16 cellular contexts compared by ENCODE assay signal in genomic region chr15:96054606-96055005, GRCh38.
DNase-seq lines count a peak whose midpoint lies in the region; ATAC-seq and TF ChIP-seq lines count a peak whose summit lies in the region.
"Had no signal": no experiment of that assay in that cellular context is flagged by ENCODE, and none has a peak within 500 bp of the region (broad histone marks: within the 10 kb centered on the region; RNA-seq: fewer than 3 reads in every experiment).

No MANE protein-coding gene starts in this region.

- no peak overlapping the region for H3K18ac ChIP-seq in IMR-90 (ENCODE audit: low read depth, low read length)

- H3K4me2 ChIP-seq in IMR-90 (ENCODE audit: low read depth, low read length), result no peak overlapping the region

- no peak overlapping the region for H2BK15ac ChIP-seq in IMR-90 (ENCODE audit: low read depth, low read length)

- H2AK9ac ChIP-seq in IMR-90 (replicated peaks; ENCODE audit: low read depth, low read length, poor library complexity), result no peak overlapping the region

- intact Hi-C loops in IMR-90 (cut with micrococcal nuclease), result no loop called here

- H3K4me1 Mint-ChIP-seq in nephron, result peaks cover 49% of the 10 kb centered on the region
- H3K4me1 Mint-ChIP-seq in chondrocyte (ENCODE audit: low read depth), result peaks cover 9% of the 10 kb centered on the region

- no peaks in the 10 kb centered on the region for H3K36me3 Mint-ChIP-seq in nephron (ENCODE audit: low read depth)
- no peaks in the 10 kb centered on the region for H3K36me3 Mint-ChIP-seq in chondrocyte (ENCODE audit: low read depth)

- no peaks in the 10 kb centered on the region for H3K4me1 ChIP-seq in IMR-90 (ENCODE audit: control insufficient read depth, insufficient read depth, low read length)
- H3K4me1 ChIP-seq in SJCRH30, result peaks cover 14% of the 10 kb centered on the region

- no peak overlapping the region for H2BK5ac ChIP-seq in IMR-90 (ENCODE audit: low read depth, low read length, poor library complexity, severe bottlenecking)

- WGBS in IMR-90 (ENCODE audit: extremely low coverage in 2 of 2, insufficient read length in 1 of 2), 2 experiments, result no CpG with 5 or more reads among the region's 6 CpGs

- no peak overlapping the region for H4K8ac ChIP-seq in IMR-90 (ENCODE audit: low read depth in 2 of 2, low read length in 2 of 2)

- CTCF ChIA-PET in IMR-90 (lab: Yijun Ruan, JAX), result interaction anchor here (0.7 kb wide), 1 partner anchor 15 kb away, joined by 3 read pairs; no protein-coding TSS in a partner anchor

- in situ Hi-C loops in IMR-90 (cut with MboI; ENCODE audit: low sequenced_read_pairs), result no loop called here

- no peaks in the 10 kb centered on the region for H3K79me1 ChIP-seq in IMR-90 (ENCODE audit: low read depth in 1 of 2, low read length in 2 of 2)

- no peak overlapping the region for H3K23ac ChIP-seq in IMR-90 (ENCODE audit: low read depth, low read length)

- H3K14ac ChIP-seq in IMR-90 (replicated peaks; ENCODE audit: low read depth, low read length), result no peak overlapping the region

- H3K27ac ChIP-seq in IMR-90 (ENCODE audit: insufficient read depth, low read length), result no peak overlapping the region
- peak overlapping the region; percentile 75 for H3K27ac ChIP-seq in SJCRH30
- H3K27ac ChIP-seq: HL-60 had no signal

- H3K27me3 Mint-ChIP-seq in nephron (ENCODE audit: low read depth) (peaks cover 8% of the 10 kb centered on the region), chondrocyte (ENCODE audit: low read depth) (no peaks in the 10 kb centered on the region)

- H3K4me3 ChIP-seq in IMR-90 (ENCODE audit: insufficient read depth, low read depth, low read length), result no peak overlapping the region
- H3K4me3 ChIP-seq in SJCRH30, result no peak overlapping the region; the same call in 1 of the 2 replicates

- ATAC-seq in IMR-90 (ENCODE audit: low read depth), result no peak

- peak; percentile 1 for DNase-seq in NCI-H748 (lab: John Stamatoyannopoulos, UW; ENCODE audit: unreplicated experiment)
- no peak for DNase-seq in NCI-H748 treated with DMSO at 0.1 percent for 48 hours (lab: John Stamatoyannopoulos, UW)
- peak; percentile 77 for DNase-seq in IMR-90
- DNase-seq in SJCRH30, result peak; percentile 51 to 79
- DNase-seq in NCI-H2107 (lab: John Stamatoyannopoulos, UW), result no peak
- DNase-seq in chondrocyte (ENCODE audit: low spot score), result no peak
- no peak for DNase-seq in T-helper 9 cell
- DNase-seq: DMS79, KG1, NCI-H1092, NCI-H187, NCI-H526, SHP77 treated with DMSO at 0.1 percent for 48 hours had no signal

- no peak overlapping the region for H4K91ac ChIP-seq in IMR-90 (ENCODE audit: insufficient read depth, low read depth, low read length)

- no peaks in the 10 kb centered on the region for H3K27me3 ChIP-seq in IMR-90 (ENCODE audit: control insufficient read depth, insufficient read depth, low read length)
- H3K27me3 ChIP-seq in SJCRH30, result no peaks in the 10 kb centered on the region

- no peak overlapping the region for H3K9ac ChIP-seq in IMR-90 (ENCODE audit: low read depth, low read length)

- TF ChIP-seq CTCF in IMR-90 (conservative IDR thresholded peaks at IDR 0.05; ENCODE audit: low read depth, low read length) (no peak), nephron (IDR thresholded peaks at IDR 0.05; ENCODE audit: unreplicated experiment in 3 of 3) (no peak), chondrocyte (IDR thresholded peaks at IDR 0.05) (no peak)

- H3K4me3 Mint-ChIP-seq in nephron (peak overlapping the region in 2 of 3 experiments; percentile 24 to 47), chondrocyte (ENCODE audit: unreplicated experiment) (no peak overlapping the region)

- no TSS peak for BruUV-seq in IMR-90 (replicated peaks; lab: Mats Ljungman, UMichigan)

- no peak overlapping the region for H3K4ac ChIP-seq in IMR-90 (ENCODE audit: low read depth, low read length)

- no peaks in the 10 kb centered on the region for H3K9me1 ChIP-seq in IMR-90 (ENCODE audit: insufficient read depth, low read length)

- H3K27ac Mint-ChIP-seq in nephron, result peak overlapping the region; percentile 57 to 87 (median 70)
- no peak overlapping the region for H3K27ac Mint-ChIP-seq in chondrocyte (ENCODE audit: unreplicated experiment)
- H3K27ac Mint-ChIP-seq: CD14-positive monocyte had no signal

- POLR2A ChIA-PET in IMR-90 (lab: Charles Lee; ENCODE audit: unreplicated experiment), result no interaction called here

- H2BK20ac ChIP-seq in IMR-90 (ENCODE audit: low read depth, low read length), result no peak overlapping the region

- H2AK5ac ChIP-seq in IMR-90 (ENCODE audit: low read depth, low read length), result no peak overlapping the region

- dilution Hi-C loops in IMR-90 (cut with HindIII; ENCODE audit: low sequenced_read_pairs, unreplicated experiment), result no loop called here

- no peak overlapping the region for H2AFZ ChIP-seq in IMR-90 (replicated peaks; ENCODE audit: low read length, poor library complexity)

- H3K36me3 ChIP-seq in IMR-90 (ENCODE audit: control insufficient read depth, insufficient read depth, low read length) (no peaks in the 10 kb centered on the region), SJCRH30 (no peaks in the 10 kb centered on the region)

- no peak overlapping the region for H4K5ac ChIP-seq in IMR-90 (ENCODE audit: low read depth, low read length)

- peaks cover 3% of the 10 kb centered on the region for H3K9me3 Mint-ChIP-seq in nephron
- no peaks in the 10 kb centered on the region for H3K9me3 Mint-ChIP-seq in chondrocyte (ENCODE audit: low read depth)

- H3K56ac ChIP-seq in IMR-90 (ENCODE audit: extremely low read depth, insufficient read depth, low read length), result no peak overlapping the region

- no peaks in the 10 kb centered on the region for H4K20me1 ChIP-seq in IMR-90 (ENCODE audit: insufficient read depth, low read length)

- no peak for TF ChIP-seq RAD21 in IMR-90 (IDR thresholded peaks at IDR 0.05; ENCODE audit: low read length)

- TF ChIP-seq POLR2A in IMR-90 (IDR thresholded peaks at IDR 0.05; ENCODE audit: low read depth, low read length), result no peak

- H2BK120ac ChIP-seq in IMR-90 (ENCODE audit: low read depth, low read length), result no peak overlapping the region

- H3K9me3 ChIP-seq in IMR-90 (ENCODE audit: control insufficient read depth, insufficient read depth, low read length), result no peaks in the 10 kb centered on the region
- no peaks in the 10 kb centered on the region for H3K9me3 ChIP-seq in SJCRH30 (replicated peaks)

TF ChIP-seq in IMR-90, 13 proteins besides CTCF, POLR2A, EP300 and RAD21:
- TF ChIP-seq RCOR1 (IDR thresholded peaks at IDR 0.05; ENCODE audit: insufficient replicate concordance, low read length) (no peak), NFE2L2 (IDR thresholded peaks at IDR 0.05; ENCODE audit: low read depth, low read length) (no peak), MXI1 (IDR thresholded peaks at IDR 0.05; ENCODE audit: borderline replicate concordance, low read depth, low read length) (no peak), CEBPB (IDR thresholded peaks at IDR 0.05; ENCODE audit: low read depth, low read length) (no peak), RFX5 (IDR thresholded peaks at IDR 0.05; ENCODE audit: low read depth, low read length) (no peak), BHLHE40 (IDR thresholded peaks at IDR 0.05; ENCODE audit: low read depth, low read length) (no peak), CHD1 (IDR thresholded peaks at IDR 0.05; ENCODE audit: low read depth, low read length) (no peak), ELK1 (IDR thresholded peaks at IDR 0.05; ENCODE audit: borderline replicate concordance, low read depth, low read length) (no peak), MAZ (IDR thresholded peaks at IDR 0.05; ENCODE audit: borderline replicate concordance, low read depth, low read length) (no peak), SMC3 (IDR thresholded peaks at IDR 0.05; ENCODE audit: low read depth, low read length) (no peak), FOS (IDR thresholded peaks at IDR 0.05; ENCODE audit: low read depth, low read length) (no peak), MAFK (IDR thresholded peaks at IDR 0.05; ENCODE audit: low read depth, low read length) (no peak), USF2 (IDR thresholded peaks at IDR 0.05; ENCODE audit: low read depth, low read length) (no peak)

Comparison
In these comparisons a context has a peak if more than half of its experiments do, and no peak if none do; other contexts are left out.
1. DNase-seq: peak in NCI-H748 (single experiment), IMR-90 (single experiment) and SJCRH30 (2 of 2); none in NCI-H748 treated with DMSO at 0.1 percent for 48 hours (single experiment), NCI-H2107 (single experiment), chondrocyte (single experiment) and T-helper 9 cell (single experiment).